In the genomic region with DNA sequence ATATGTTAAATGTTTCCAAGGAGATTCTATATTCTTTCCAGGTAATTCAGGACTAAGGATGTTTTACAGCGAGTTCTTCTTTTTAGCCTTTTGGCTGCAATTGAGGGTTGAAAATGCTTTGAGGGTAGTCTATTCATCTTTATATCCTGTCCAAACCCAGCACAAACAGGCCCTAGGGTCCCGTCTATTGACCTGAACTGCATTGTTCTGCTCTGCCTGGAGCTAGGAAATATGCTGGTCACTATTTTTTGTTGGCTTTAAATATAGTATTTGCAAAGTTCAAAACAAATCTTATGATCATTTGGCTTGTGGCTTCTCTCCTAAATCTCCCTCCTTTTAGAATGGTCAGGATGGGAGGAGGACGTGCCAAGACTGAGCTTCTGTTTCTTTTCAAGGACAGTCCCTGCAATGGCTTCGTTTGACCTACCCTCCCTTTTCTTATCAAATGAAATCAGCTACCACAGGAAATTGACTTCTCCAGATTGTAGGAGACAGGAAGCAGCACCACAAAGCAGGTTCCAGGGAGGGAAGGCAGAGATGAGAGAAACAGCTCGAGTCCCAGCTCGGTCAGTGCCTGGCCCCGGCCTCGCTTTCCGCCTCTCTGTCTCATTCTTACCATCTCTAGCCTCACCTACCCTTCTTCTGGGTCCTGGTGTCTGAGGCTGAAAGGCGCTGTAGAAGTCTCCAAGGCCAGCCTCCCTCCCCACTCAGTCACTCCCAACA, we compare ENCODE assay signal across 10 cellular contexts. TPM values are rescaled to one million over a fixed set of nuclear protein-coding genes. Genes with fewer than 3 reads are reported as not detected.
DNase-seq lines count a peak whose midpoint lies in the region; ATAC-seq and TF ChIP-seq lines count a peak whose summit lies in the region.
"Had no signal": no experiment of that assay in that cellular context is flagged by ENCODE, and none has a peak within 500 bp of the region (broad histone marks: within the 10 kb centered on the region; RNA-seq: fewer than 3 reads in every experiment).

No MANE protein-coding gene starts in this region.

- peak overlapping the region; percentile 18 for H3K27ac ChIP-seq in stomach smooth muscle (ENCODE audit: low read length)

- H3K9ac ChIP-seq in iPS-15b (ENCODE audit: low read depth, low read length) (peak overlapping the region; percentile 58), stomach smooth muscle (ENCODE audit: low read length in 2 of 2) (no peak overlapping the region)

- no peaks in the 10 kb centered on the region for H3K4me1 ChIP-seq in iPS-15b (ENCODE audit: control insufficient read depth, insufficient read depth, low read length)
- peaks cover 5% of the 10 kb centered on the region for H3K4me1 ChIP-seq in stomach smooth muscle (ENCODE audit: control insufficient read depth, insufficient read depth, low read length)

- DNase-seq in activated T-cell treated with anti-CD3 and anti-CD28 coated beads, Interleukin-2, amount 50 U/mL, for 4 hours, result no peak
- no peak for DNase-seq in activated T-cell treated with anti-CD3 and anti-CD28 coated beads, Interleukin-2, amount 50 U/mL, for 1 hour
- DNase-seq in WTC11 (ENCODE audit: low spot score) (no peak), NCI-H524 (lab: John Stamatoyannopoulos, UW) (no peak)
- DNase-seq in stimulated activated naive B cell treated with anti-CD40 and anti-IgM and Interleukin-4, amounts not matched to agents 10 μg/mL and 1 μg/mL and 100 μg/mL, for 72 hours, result no peak
- DNase-seq: cerebellar nuclear complex, NCI-H1092 treated with DMSO at 0.1 percent for 48 hours had no signal

- H3K4me3 Mint-ChIP-seq in activated T-cell treated with anti-CD3 and anti-CD28 coated beads, Interleukin-2, amount 50 U/mL, for 4 hours, result peak overlapping the region; percentile 31
- no peak overlapping the region for H3K4me3 Mint-ChIP-seq in WTC11
- no peak overlapping the region for H3K4me3 Mint-ChIP-seq in stimulated activated naive B cell treated with anti-CD40 and anti-IgM and Interleukin-4, amounts not matched to agents 10 μg/mL and 1 μg/mL and 100 μg/mL, for 72 hours

- H3K36me3 ChIP-seq in iPS-15b (ENCODE audit: control insufficient read depth, insufficient read depth, low read length) (no peaks in the 10 kb centered on the region), stomach smooth muscle (ENCODE audit: control insufficient read depth in 2 of 2, insufficient read depth in 2 of 2, low read length in 2 of 2) (no peaks in the 10 kb centered on the region)

- POLR2A ChIA-PET in WTC11 (lab: Charles Lee), result interaction anchor here (0.6 kb wide), 1 partner anchor 475 kb away, joined by 3 read pairs; no protein-coding TSS in a partner anchor

- H3K27me3 ChIP-seq in iPS-15b (ENCODE audit: control insufficient read depth, insufficient read depth, low read length), result no peaks in the 10 kb centered on the region
- no peaks in the 10 kb centered on the region for H3K27me3 ChIP-seq in stomach smooth muscle (ENCODE audit: control insufficient read depth in 1 of 2, insufficient read depth in 2 of 2, low read length in 2 of 2)

- no peak for TF ChIP-seq CTCF in WTC11 (IDR thresholded peaks at IDR 0.05)

- H3K27ac Mint-ChIP-seq in WTC11, result peak overlapping the region; percentile 25
- H3K27ac Mint-ChIP-seq in stimulated activated naive B cell treated with anti-CD40 and anti-IgM and Interleukin-4, amounts not matched to agents 10 μg/mL and 1 μg/mL and 100 μg/mL, for 72 hours, result no peak overlapping the region

- CTCF ChIA-PET in WTC11 (lab: Charles Lee), result interaction anchor here (1.2 to 2.4 kb wide), 5 partner anchors 13 to 336 kb away, joined by 3 to 14 read pairs (median 5); no protein-coding TSS in a partner anchor

- H3K36me3 Mint-ChIP-seq in activated T-cell treated with anti-CD3 and anti-CD28 coated beads, Interleukin-2, amount 50 U/mL, for 4 hours (ENCODE audit: insufficient read depth), result no peaks in the 10 kb centered on the region
- no peaks in the 10 kb centered on the region for H3K36me3 Mint-ChIP-seq in WTC11
- H3K36me3 Mint-ChIP-seq in stimulated activated naive B cell treated with anti-CD40 and anti-IgM and Interleukin-4, amounts not matched to agents 10 μg/mL and 1 μg/mL and 100 μg/mL, for 72 hours, result no peaks in the 10 kb centered on the region

- H3K9me3 Mint-ChIP-seq in activated T-cell treated with anti-CD3 and anti-CD28 coated beads, Interleukin-2, amount 50 U/mL, for 4 hours, result no peaks in the 10 kb centered on the region
- no peaks in the 10 kb centered on the region for H3K9me3 Mint-ChIP-seq in WTC11
- no peaks in the 10 kb centered on the region for H3K9me3 Mint-ChIP-seq in stimulated activated naive B cell treated with anti-CD40 and anti-IgM and Interleukin-4, amounts not matched to agents 10 μg/mL and 1 μg/mL and 100 μg/mL, for 72 hours

- H3K27me3 Mint-ChIP-seq in activated T-cell treated with anti-CD3 and anti-CD28 coated beads, Interleukin-2, amount 50 U/mL, for 4 hours (ENCODE audit: low read depth), result no peaks in the 10 kb centered on the region
- H3K27me3 Mint-ChIP-seq in WTC11 (ENCODE audit: low read depth), result no peaks in the 10 kb centered on the region
- no peaks in the 10 kb centered on the region for H3K27me3 Mint-ChIP-seq in stimulated activated naive B cell treated with anti-CD40 and anti-IgM and Interleukin-4, amounts not matched to agents 10 μg/mL and 1 μg/mL and 100 μg/mL, for 72 hours

- H3K4me3 ChIP-seq in iPS-15b (ENCODE audit: low read depth, low read length) (no peak overlapping the region), stomach smooth muscle (ENCODE audit: low read length in 2 of 2) (no peak overlapping the region)

- ATAC-seq in activated T-cell treated with anti-CD3 and anti-CD28 coated beads, Interleukin-2, amount 50 U/mL, for 4 hours, result no peak
- no peak; the same call in 1 of the 2 replicates for ATAC-seq in WTC11
- ATAC-seq in stimulated activated naive B cell treated with anti-CD40 and anti-IgM and Interleukin-4, amounts not matched to agents 10 μg/mL and 1 μg/mL and 100 μg/mL, for 72 hours (replicated peaks), result no peak
- ATAC-seq in GM19467 (IDR thresholded peaks at IDR 0.05; ENCODE audit: unreplicated experiment), result no peak

- peaks cover 29% of the 10 kb centered on the region for H3K4me1 Mint-ChIP-seq in activated T-cell treated with anti-CD3 and anti-CD28 coated beads, Interleukin-2, amount 50 U/mL, for 4 hours (ENCODE audit: low read depth)
- peaks cover 17% of the 10 kb centered on the region for H3K4me1 Mint-ChIP-seq in WTC11
- H3K4me1 Mint-ChIP-seq in stimulated activated naive B cell treated with anti-CD40 and anti-IgM and Interleukin-4, amounts not matched to agents 10 μg/mL and 1 μg/mL and 100 μg/mL, for 72 hours, result peaks cover 11 to 27% of the 10 kb centered on the region in 2 donors

- no peaks in the 10 kb centered on the region for H3K9me3 ChIP-seq in iPS-15b (ENCODE audit: control insufficient read depth, insufficient read depth, low read length)
- no peaks in the 10 kb centered on the region for H3K9me3 ChIP-seq in stomach smooth muscle (ENCODE audit: control insufficient read depth in 2 of 2, low read length in 2 of 2)

TF ChIP-seq in WTC11, 78 proteins besides CTCF, POLR2A, EP300 and RAD21 (continues in another document):
- TF ChIP-seq NR1H2 (CRISPR knock-in tag; IDR thresholded peaks at IDR 0.05), result no peak
- TF ChIP-seq ESRRA (CRISPR knock-in tag; IDR thresholded peaks at IDR 0.05; ENCODE audit: borderline replicate concordance), result no peak
- TF ChIP-seq E2F1 (CRISPR knock-in tag; IDR thresholded peaks at IDR 0.05), result no peak
- no peak for TF ChIP-seq CDX4 (CRISPR knock-in tag; IDR thresholded peaks at IDR 0.05; ENCODE audit: borderline replicate concordance)
- TF ChIP-seq SP1 (CRISPR knock-in tag; conservative IDR thresholded peaks at IDR 0.05), result no peak
- TF ChIP-seq ZNF121 (CRISPR knock-in tag; IDR thresholded peaks at IDR 0.05), result no peak
- TF ChIP-seq, protein P1, sequence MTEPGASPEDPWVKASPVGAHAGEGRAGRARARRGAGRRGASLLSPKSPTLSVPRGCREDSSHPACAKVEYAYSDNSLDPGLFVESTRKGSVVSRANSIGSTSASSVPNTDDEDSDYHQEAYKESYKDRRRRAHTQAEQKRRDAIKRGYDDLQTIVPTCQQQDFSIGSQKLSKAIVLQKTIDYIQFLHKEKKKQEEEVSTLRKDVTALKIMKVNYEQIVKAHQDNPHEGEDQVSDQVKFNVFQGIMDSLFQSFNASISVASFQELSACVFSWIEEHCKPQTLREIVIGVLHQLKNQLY (CRISPR knock-in tag; IDR thresholded peaks at IDR 0.05), result no peak
- TF ChIP-seq NR2C2 (CRISPR knock-in tag; IDR thresholded peaks at IDR 0.05), result no peak
- TF ChIP-seq ERG (CRISPR knock-in tag; IDR thresholded peaks at IDR 0.05), result no peak

RNA-seq across cellular contexts. Expression of gene NRROS, which starts 27.6 kb away (rescaled TPM):
- total RNA-seq in activated T-cell treated with anti-CD3 and anti-CD28 coated beads, Interleukin-2, amount 50 U/mL, for 4 hours, result 10 to 100 TPM; 16.2 to 18.5 (median 18.5) TPM
- 3.1 to 5.1 TPM (median 4.9 TPM) in 3 replicates for total RNA-seq in WTC11 (2021)

RNA-seq across cellular contexts. Expression of gene FBXO45, which starts 43.5 kb away (rescaled TPM):
- 10 to 100 TPM; 20.3 to 21.4 (median 21.4) TPM for total RNA-seq in activated T-cell treated with anti-CD3 and anti-CD28 coated beads, Interleukin-2, amount 50 U/mL, for 4 hours
- 15.0 to 16.1 TPM (median 15.4 TPM) in 3 replicates for total RNA-seq in WTC11 (2021)

RNA-seq across cellular contexts. Expression of gene WDR53, which starts 43.6 kb away (rescaled TPM):
- total RNA-seq in activated T-cell treated with anti-CD3 and anti-CD28 coated beads, Interleukin-2, amount 50 U/mL, for 4 hours, result 10 to 100 TPM; 21.5 to 27.1 (median 22.9) TPM
- total RNA-seq in WTC11 (2021), result 20.0 to 21.4 TPM (median 21.1 TPM) in 3 replicates
